Comparison of ENCODE assay signal across 19 cellular contexts in genomic region chr3:107116251-107116650, GRCh38.
"Had no signal": no experiment of that assay in that cellular context is flagged by ENCODE, and none has a peak within 500 bp of the region (broad histone marks: within the 10 kb centered on the region; RNA-seq: fewer than 3 reads in every experiment).

No MANE protein-coding gene starts in this region.

- DNase-seq: Kasumi-1; MM.1S; NCI-H1436; NCI-H187; NCI-H2029; NCI-H2081 treated with DMSO at 0.1 percent for 48 hours; NCI-H2171; NCI-H226; NCI-H446; NCI-H510A; NCI-H524 treated with DMSO at 0.1 percent for 48 hours; NCI-H82; NK-92 treated with Interleukin-12 subunit alpha and Interleukin-12 subunit beta, amount 100 ng/mL, for 24 hours; SHP77; SK-N-SH; SW 1271; T-cell had no signal

- ATAC-seq: K562, Panc1, T-cell had no signal
